In genomic region chr16:85715169-85716015, GRCh38 we compare ENCODE assay signal across 10 cellular contexts. TPM values are rescaled to one million over a fixed set of nuclear protein-coding genes. Genes with fewer than 3 reads are reported as not detected.
DNase-seq lines count a peak whose midpoint lies in the region; ATAC-seq and TF ChIP-seq lines count a peak whose summit lies in the region.
"Had no signal": no experiment of that assay in that cellular context is flagged by ENCODE, and none has a peak within 500 bp of the region (broad histone marks: within the 10 kb centered on the region; RNA-seq: fewer than 3 reads in every experiment).

No MANE protein-coding gene starts in this region.

- H3K4me1 ChIP-seq in HUES48 (ENCODE audit: control insufficient read depth, insufficient read depth, low read length): peaks cover 14% of the 10 kb centered on the region
- no peaks in the 10 kb centered on the region for H3K4me1 ChIP-seq in osteoblast (ENCODE audit: insufficient read depth, low read length)
- H3K4me1 ChIP-seq in OCI-LY7 (ENCODE audit: insufficient read depth, low read length, poor library complexity, severe bottlenecking): peaks cover 8% of the 10 kb centered on the region

- H3K27me3 ChIP-seq in HUES48 (ENCODE audit: control insufficient read depth, insufficient read depth, low read length): peaks cover 8% of the 10 kb centered on the region
- no peaks in the 10 kb centered on the region for H3K27me3 ChIP-seq in osteoblast (ENCODE audit: insufficient read depth, low read length)

- no peak for ATAC-seq in GM18868 (IDR thresholded peaks at IDR 0.05; ENCODE audit: unreplicated experiment)
- ATAC-seq in effector memory CD8-positive, alpha-beta T cell (replicated peaks): no peak

- POLR2A ChIA-PET in OCI-LY7 (lab: Charles Lee): interaction anchor here (0.7 to 2.6 kb wide), 4 partner anchors 9 to 40 kb away, joined by 3 to 12 read pairs (median 6); partner anchors contain the start of gene GINS2

- CTCF ChIA-PET in OCI-LY7 (lab: Charles Lee; ENCODE audit: unreplicated experiment): interaction anchor here (0.6 kb wide), 1 partner anchor 47 kb away, joined by 3 read pairs; no protein-coding TSS in a partner anchor

- TF ChIP-seq CTCF in choroid plexus epithelial cell (conservative IDR thresholded peaks at IDR 0.05; ENCODE audit: low read depth, low read length): no peak
- TF ChIP-seq CTCF in osteoblast (IDR thresholded peaks at IDR 0.05; ENCODE audit: extremely low read depth, low read depth, low read length): no peak
- no peak for TF ChIP-seq CTCF in OCI-LY7 (conservative IDR thresholded peaks at IDR 0.05; ENCODE audit: low read length)
- no peak for TF ChIP-seq CTCF in nephron progenitor cell (IDR thresholded peaks at IDR 0.05)

- H3K27me3 Mint-ChIP-seq in nephron progenitor cell (ENCODE audit: low read depth, poor library complexity): peaks cover 64% of the 10 kb centered on the region
- peaks cover 12 to 20% of the 10 kb centered on the region in 2 donors for H3K27me3 Mint-ChIP-seq in effector memory CD8-positive, alpha-beta T cell

- no peak overlapping the region for H3K4me3 Mint-ChIP-seq in nephron progenitor cell
- peak overlapping the region in 1 of 2 donors; percentile 21 for H3K4me3 Mint-ChIP-seq in effector memory CD8-positive, alpha-beta T cell
- H3K4me3 Mint-ChIP-seq: activated naive CD4-positive, alpha-beta T cell treated with anti-CD3 and anti-CD28 coated beads for 36 hours had no signal

- BruUV-seq in OCI-LY7 (replicated peaks; lab: Mats Ljungman, UMichigan): no TSS peak

- intact Hi-C loops in OCI-LY7 (cut with micrococcal nuclease; ENCODE audit: unreplicated experiment): loop anchor here (5.0 kb wide), 1 partner anchor 38 kb away; no protein-coding TSS in a partner anchor

- H3K9me3 ChIP-seq in HUES48 (ENCODE audit: control insufficient read depth, insufficient read depth, low read length): peaks cover 3% of the 10 kb centered on the region; the same call in 1 of the 2 replicates
- H3K9me3 ChIP-seq in osteoblast (ENCODE audit: low read depth, low read length): peaks cover 3% of the 10 kb centered on the region
- H3K9me3 ChIP-seq in OCI-LY7 (ENCODE audit: low read length): peaks cover 10% of the 10 kb centered on the region

- DNase-seq in NCI-H2171 (lab: John Stamatoyannopoulos, UW): peak; percentile 75
- peak; percentile 41 for DNase-seq in choroid plexus epithelial cell (ENCODE audit: low read depth)
- peak; percentile 65 for DNase-seq in osteoblast (ENCODE audit: insufficient read length, low spot score, missing footprints)
- DNase-seq in OCI-LY7 (ENCODE audit: low spot score): no peak
- DNase-seq in nephron progenitor cell: no peak
- no peak for DNase-seq in effector memory CD8-positive, alpha-beta T cell
- DNase-seq: activated naive CD4-positive, alpha-beta T cell treated with anti-CD3 and anti-CD28 coated beads for 36 hours; NCI-H1048 had no signal

- H4K20me1 ChIP-seq in osteoblast (ENCODE audit: insufficient read depth, low read length): peaks cover 6% of the 10 kb centered on the region
- no peaks in the 10 kb centered on the region for H4K20me1 ChIP-seq in OCI-LY7 (ENCODE audit: insufficient read depth, low read length)

- H3K4me2 ChIP-seq in osteoblast (ENCODE audit: insufficient read depth, low read length): no peak overlapping the region
- H3K4me2 ChIP-seq in OCI-LY7 (ENCODE audit: low read length): no peak overlapping the region

- H3K79me2 ChIP-seq in osteoblast (ENCODE audit: insufficient read depth, low read length): no peaks in the 10 kb centered on the region
- no peaks in the 10 kb centered on the region for H3K79me2 ChIP-seq in OCI-LY7 (ENCODE audit: insufficient read depth, low read depth, low read length)

- H3K27ac ChIP-seq in HUES48 (ENCODE audit: low read depth, low read length): peak overlapping the region; percentile 50
- H3K27ac ChIP-seq in osteoblast (ENCODE audit: low read depth, low read length): no peak overlapping the region
- H3K27ac ChIP-seq in OCI-LY7 (ENCODE audit: low read depth, low read length, poor library complexity, severe bottlenecking): no peak overlapping the region

- no peaks in the 10 kb centered on the region for H3K36me3 Mint-ChIP-seq in nephron progenitor cell (ENCODE audit: low read depth)
- peaks cover 6% of the 10 kb centered on the region for H3K36me3 Mint-ChIP-seq in effector memory CD8-positive, alpha-beta T cell (ENCODE audit: insufficient read depth)

- H3K9me3 Mint-ChIP-seq in nephron progenitor cell: peaks cover 8% of the 10 kb centered on the region
- H3K9me3 Mint-ChIP-seq in effector memory CD8-positive, alpha-beta T cell: peaks cover 0 to 3% of the 10 kb centered on the region in 2 donors

- peaks cover 36% of the 10 kb centered on the region for H3K4me1 Mint-ChIP-seq in nephron progenitor cell
- peaks cover 3 to 8% of the 10 kb centered on the region in 2 donors for H3K4me1 Mint-ChIP-seq in effector memory CD8-positive, alpha-beta T cell (ENCODE audit: low read depth in 2 of 2)

- H2AFZ ChIP-seq in osteoblast (ENCODE audit: low read length) (no peak overlapping the region), OCI-LY7 (ENCODE audit: low read length) (no peak overlapping the region)

- H3K4me3 ChIP-seq in HUES48 (ENCODE audit: low read depth, low read length): peak overlapping the region; percentile 40; the same call in 1 of the 2 replicates
- no peak overlapping the region for H3K4me3 ChIP-seq in choroid plexus epithelial cell (ENCODE audit: low read depth, low read length)
- no peak overlapping the region for H3K4me3 ChIP-seq in osteoblast (ENCODE audit: insufficient read depth, low read length)
- H3K4me3 ChIP-seq in OCI-LY7 (ENCODE audit: low read depth, low read length, poor library complexity, severe bottlenecking): no peak overlapping the region

- H3K9me2 ChIP-seq in OCI-LY7 (ENCODE audit: insufficient read depth, low read length): no peaks in the 10 kb centered on the region

- H3K36me3 ChIP-seq in HUES48 (ENCODE audit: control insufficient read depth, insufficient read depth, low read length) (no peaks in the 10 kb centered on the region), osteoblast (ENCODE audit: insufficient read depth, low read length) (no peaks in the 10 kb centered on the region), OCI-LY7 (ENCODE audit: insufficient read depth, low read length) (no peaks in the 10 kb centered on the region)

- H3K9ac ChIP-seq in HUES48 (ENCODE audit: low read depth, low read length): 0 out of 2 replicates have a peak overlapping the region, but pooled peaks have one; percentile 10

- H3K27ac Mint-ChIP-seq in nephron progenitor cell: no peak overlapping the region
- H3K27ac Mint-ChIP-seq in effector memory CD8-positive, alpha-beta T cell: no peak overlapping the region
- H3K27ac Mint-ChIP-seq: activated naive CD4-positive, alpha-beta T cell treated with anti-CD3 and anti-CD28 coated beads for 36 hours had no signal

RNA-seq across cellular contexts. Expression of gene GINS2, which starts 26.6 kb away (rescaled TPM):
- 1.2 and 1.8 TPM in 2 replicates for total RNA-seq in osteoblast
- total RNA-seq in OCI-LY7 (2014; rRNA removed; shearing (Covaris generic)): 74.3 and 80.9 TPM in 2 replicates
- 140 and 142 TPM in 2 replicates for total RNA-seq in OCI-LY7 (2022)

RNA-seq across cellular contexts. Expression of gene C16orf74, which starts 35.5 kb away (rescaled TPM):
- 0.59 and 0.72 TPM in 2 replicates for total RNA-seq in osteoblast
- total RNA-seq in OCI-LY7 (2014; rRNA removed; shearing (Covaris generic)): 6.8 and 12.1 TPM in 2 replicates
- 7.5 and 9.7 TPM in 2 replicates for total RNA-seq in OCI-LY7 (2022)

Comparison
In these comparisons a context has a peak if more than half of its experiments do, and no peak if none do; other contexts are left out.
1. DNase-seq: peak in NCI-H2171 (single experiment), choroid plexus epithelial cell (single experiment) and osteoblast (single experiment); none in OCI-LY7 (single experiment), nephron progenitor cell (single experiment) and effector memory CD8-positive, alpha-beta T cell (0 of 3).
2. RNA of gene GINS2, which starts 26.6 kb away (total RNA-seq): 74.3 to 142 TPM in OCI-LY7; 1.2 to 1.8 TPM in osteoblast; every median in the first group is over 10 times any median in the second.